19 cellular contexts compared by ENCODE assay signal in genomic region chr19:31303262-31303815, GRCh38. TPM values are rescaled to one million over a fixed set of nuclear protein-coding genes. Genes with fewer than 3 reads are reported as not detected.
DNase-seq lines count a peak whose midpoint lies in the region; FAIRE-seq and TF ChIP-seq lines count a peak whose summit lies in the region.
"Had no signal": no experiment of that assay in that cellular context is flagged by ENCODE, and none has a peak within 500 bp of the region (broad histone marks: within the 10 kb centered on the region; RNA-seq: fewer than 3 reads in every experiment).

No MANE protein-coding gene starts in this region.

- peak overlapping the region; percentile 76 for H3K18ac ChIP-seq in neuronal stem cell (ENCODE audit: low read length)

- WGBS in neuronal stem cell (ENCODE audit: extremely low coverage in 2 of 2, insufficient read length in 2 of 2, insufficient replicate concordance in 1 of 2), 2 donors: no CpG with 5 or more reads among the region's 16 CpGs
- 71 to 82% methylated on average over 14 to 16 of the region's 16 CpGs for WGBS in thyroid gland, 2 donors
- WGBS in small intestine, 3 donors: 94 to 96% (median 95%) methylated on average over 16 of the region's 16 CpGs

- H3K4me1 ChIP-seq in left ventricle myocardium inferior: peaks cover 4% of the 10 kb centered on the region
- H3K4me1 ChIP-seq in neuronal stem cell (ENCODE audit: control insufficient read depth in 2 of 2, insufficient read depth in 1 of 2, low read depth in 1 of 2, low read length in 2 of 2): peaks cover 0 to 2% of the 10 kb centered on the region in 2 donors
- H3K4me1 ChIP-seq in thyroid gland: peaks cover 17 to 20% of the 10 kb centered on the region in 2 donors
- no peaks in the 10 kb centered on the region for H3K4me1 ChIP-seq in small intestine (ENCODE audit: control insufficient read depth in 2 of 2, insufficient read depth in 1 of 2, low read depth in 1 of 2, low read length in 1 of 2)
- H3K4me1 ChIP-seq: BE2C, Caco-2, HAP-1 had no signal

- no peak overlapping the region for H2BK5ac ChIP-seq in neuronal stem cell (ENCODE audit: low read length)

- H2BK15ac ChIP-seq in neuronal stem cell (ENCODE audit: low read length): peak overlapping the region; percentile 73

- no peaks in the 10 kb centered on the region for H3K79me1 ChIP-seq in neuronal stem cell (ENCODE audit: low read depth, low read length)

- H3K9me3 ChIP-seq in left ventricle myocardium inferior (replicated peaks) (no peaks in the 10 kb centered on the region), neuronal stem cell (replicated peaks in 1 of 2; ENCODE audit: control insufficient read depth in 2 of 2, insufficient read depth in 1 of 2, low read depth in 1 of 2, low read length in 2 of 2) (no peaks in the 10 kb centered on the region), thyroid gland (no peaks in the 10 kb centered on the region), small intestine (ENCODE audit: control insufficient read depth, low read depth) (no peaks in the 10 kb centered on the region)
- H3K9me3 ChIP-seq: BE2C, Caco-2, HAP-1 had no signal

- H3K27me3 Mint-ChIP-seq in MCF 10A (ENCODE audit: insufficient read depth, unreplicated experiment): no peaks in the 10 kb centered on the region
- H3K27me3 Mint-ChIP-seq: CD4-positive, alpha-beta T cell had no signal

- no peaks in the 10 kb centered on the region for H3K36me3 ChIP-seq in left ventricle myocardium inferior
- no peaks in the 10 kb centered on the region for H3K36me3 ChIP-seq in neuronal stem cell (replicated peaks in 1 of 2; ENCODE audit: control insufficient read depth in 2 of 2, insufficient read depth in 2 of 2, low read length in 2 of 2)
- H3K36me3 ChIP-seq in thyroid gland: no peaks in the 10 kb centered on the region
- H3K36me3 ChIP-seq in small intestine (ENCODE audit: control insufficient read depth in 2 of 2, insufficient read depth in 2 of 2, low read length in 2 of 2): no peaks in the 10 kb centered on the region
- H3K36me3 ChIP-seq: BE2C, HAP-1 had no signal

- no peak overlapping the region for H3K9ac ChIP-seq in neuronal stem cell (ENCODE audit: low read depth, low read length, poor library complexity)
- H3K9ac ChIP-seq: GM23248 had no signal

- no peak overlapping the region for H3K4ac ChIP-seq in neuronal stem cell (ENCODE audit: low read length)

- no peak overlapping the region for H3K14ac ChIP-seq in neuronal stem cell (ENCODE audit: low read length)

- CTCF ChIA-PET in MCF 10A (lab: Yijun Ruan, JAX): no interaction called here

- H2BK12ac ChIP-seq in neuronal stem cell (ENCODE audit: low read length): no peak overlapping the region

- H3K4me3 ChIP-seq in left ventricle myocardium inferior (no peak overlapping the region), neuronal stem cell (ENCODE audit: low read length in 2 of 2) (no peak overlapping the region), thyroid gland (replicated peaks in 1 of 3) (no peak overlapping the region), small intestine (ENCODE audit: low read depth in 1 of 2, low read length in 2 of 2) (no peak overlapping the region)
- H3K4me3 ChIP-seq: GM23248, HAP-1 had no signal

- no peak for TF ChIP-seq POLR2A in thyroid gland (IDR thresholded peaks at IDR 0.05)

- H3K27ac ChIP-seq in left ventricle myocardium inferior (replicated peaks) (no peak overlapping the region), neuronal stem cell (replicated peaks; ENCODE audit: low read length) (no peak overlapping the region), thyroid gland (no peak overlapping the region), small intestine (ENCODE audit: low read depth in 1 of 2, low read length in 1 of 2) (no peak overlapping the region)
- H3K27ac ChIP-seq: C4-2B, GM23248 had no signal

- H3K36me3 Mint-ChIP-seq in MCF 10A (ENCODE audit: insufficient read depth, unreplicated experiment): no peaks in the 10 kb centered on the region

- TF ChIP-seq CTCF in left ventricle myocardium inferior (IDR thresholded peaks at IDR 0.05; ENCODE audit: borderline replicate concordance) (no peak), thyroid gland (IDR thresholded peaks at IDR 0.05) (no peak), MCF 10A (IDR thresholded peaks at IDR 0.05; ENCODE audit: unreplicated experiment) (no peak)

- no peak overlapping the region for H3K4me2 ChIP-seq in neuronal stem cell (ENCODE audit: insufficient read depth, low read length, poor library complexity, severe bottlenecking)

- no peak overlapping the region for H4K91ac ChIP-seq in neuronal stem cell (ENCODE audit: low read depth, low read length, poor library complexity)

- POLR2A ChIA-PET in MCF 10A (lab: Yijun Ruan, JAX): no interaction called here

- DNase-seq in cardiac septum (ENCODE audit: low spot score) (peak; percentile 58), left ventricle myocardium inferior (no peak), neuronal stem cell (ENCODE audit: low spot score) (no peak), thyroid gland (peak; percentile 60 to 62), small intestine (no peak), MCF 10A (ENCODE audit: unreplicated experiment) (no peak)
- no peak for DNase-seq in activated naive CD4-positive, alpha-beta T cell (lab: John Stamatoyannopoulos, UW)
- DNase-seq: 8988T; BE2C; Caco-2; CD4-positive, alpha-beta T cell; GM23248 had no signal

- intact Hi-C loops in cardiac septum (cut with DNase I) (no loop called here), left ventricle myocardium inferior (cut with micrococcal nuclease) (no loop called here), thyroid gland (cut with DNase I) (no loop called here), MCF 10A (cut with micrococcal nuclease) (no loop called here)

- H2AFZ ChIP-seq in neuronal stem cell (ENCODE audit: low read length): no peak overlapping the region
- H2AFZ ChIP-seq: GM23248 had no signal

- H2AK5ac ChIP-seq in neuronal stem cell (ENCODE audit: low read depth, low read length): peak overlapping the region; percentile 17

- H3K9me3 Mint-ChIP-seq in MCF 10A (ENCODE audit: unreplicated experiment): peaks cover 6% of the 10 kb centered on the region
- H3K9me3 Mint-ChIP-seq: CD4-positive, alpha-beta T cell had no signal

- no TSS peak for BruUV-seq in MCF 10A (replicated peaks; lab: Mats Ljungman, UMichigan)

- H2BK120ac ChIP-seq in neuronal stem cell (ENCODE audit: low read depth, low read length): no peak overlapping the region

- FAIRE-seq in small intestine (lab: Jason Lieb, UNC): no peak
- FAIRE-seq: D721Med, G401.6, GM12891, GM19239 had no signal

- no peaks in the 10 kb centered on the region for H3K4me1 Mint-ChIP-seq in MCF 10A (ENCODE audit: insufficient read depth, unreplicated experiment)

- peak overlapping the region; percentile 53 for H3K23ac ChIP-seq in neuronal stem cell (ENCODE audit: low read depth, low read length, poor library complexity)

- H3K4me3 Mint-ChIP-seq in MCF 10A (ENCODE audit: unreplicated experiment): no peak overlapping the region
- H3K4me3 Mint-ChIP-seq: CD4-positive, alpha-beta T cell had no signal

- H3K27ac Mint-ChIP-seq in MCF 10A (ENCODE audit: low read depth, unreplicated experiment): no peak overlapping the region
- H3K27ac Mint-ChIP-seq: CD4-positive, alpha-beta T cell had no signal

- H3K27me3 ChIP-seq in left ventricle myocardium inferior (ENCODE audit: low read depth) (no peaks in the 10 kb centered on the region), neuronal stem cell (ENCODE audit: control insufficient read depth in 3 of 3, insufficient read depth in 3 of 3, low read depth in 1 of 3, low read length in 3 of 3) (no peaks in the 10 kb centered on the region), thyroid gland (no peaks in the 10 kb centered on the region), small intestine (ENCODE audit: control insufficient read depth in 2 of 2, insufficient read depth in 2 of 2, low read length in 2 of 2) (no peaks in the 10 kb centered on the region)
- H3K27me3 ChIP-seq: BE2C had no signal

- peak overlapping the region; percentile 73 for H4K8ac ChIP-seq in neuronal stem cell (ENCODE audit: low read depth, low read length)

RNA-seq across cellular contexts. Expression of gene TSHZ3, which starts 45.9 kb away (rescaled TPM):
- total RNA-seq in cardiac septum (5.2 TPM), left ventricle myocardium inferior (2.9 TPM), thyroid gland (10 to 100 TPM; 15.0 to 18.8 (median 18.1) TPM), MCF 10A (2022) (not detected in 2 replicates)
- 1.5 TPM for polyA plus RNA-seq in neuronal stem cell (2013, experiment 1 of 2)
- 1.6 TPM for polyA plus RNA-seq in neuronal stem cell (2013, experiment 2 of 2)
- polyA plus RNA-seq in small intestine: 1 to 10 TPM in 1 of 3 donors, under 1 TPM in 2; 0.22 to 2.5 (median 0.81) TPM
- total RNA-seq: Caco-2, HT-29 had no signal

Comparison
In these comparisons a context has a peak if more than half of its experiments do, and no peak if none do; other contexts are left out.
1. DNase-seq: peak in cardiac septum (single experiment) and thyroid gland (2 of 2); none in left ventricle myocardium inferior (single experiment), neuronal stem cell (single experiment), small intestine (single experiment), MCF 10A (single experiment) and activated naive CD4-positive, alpha-beta T cell (0 of 4).